Comparison of ENCODE assay signal across 29 cellular contexts in genomic region chr5:113110117-113110516, GRCh38.
"Had no signal": no experiment of that assay in that cellular context is flagged by ENCODE, and none has a peak within 500 bp of the region (broad histone marks: within the 10 kb centered on the region; RNA-seq: fewer than 3 reads in every experiment).

No MANE protein-coding gene starts in this region.

- H3K9me3 Mint-ChIP-seq: activated CD8-positive, alpha-beta T cell treated with anti-CD3 and anti-CD28 coated beads for 36 hours; activated naive CD8-positive, alpha-beta T cell treated with anti-CD3 and anti-CD28 coated beads for 36 hours; activated T-cell treated with anti-CD3 and anti-CD28 coated beads, Interleukin-2, amount 50 U/mL, for 72 hours; activated T-helper 17 cell treated with anti-CD3 and anti-CD28 coated beads, Interleukin-2, amount 50 U/mL, for 72 hours had no signal

- H3K4me1 ChIP-seq: ascending aorta, body of pancreas, breast epithelium, Peyer's patch had no signal

- H3K4me3 Mint-ChIP-seq: activated CD4-positive, alpha-beta T cell treated with anti-CD3 and anti-CD28 coated beads, Interleukin-2, amount 10 ng/mL, durations not matched to agents 24 days and 14 days; activated CD8-positive, alpha-beta T cell treated with anti-CD3 and anti-CD28 coated beads for 36 hours; activated naive CD8-positive, alpha-beta T cell treated with anti-CD3 and anti-CD28 coated beads for 36 hours; activated T-cell treated with anti-CD3 and anti-CD28 coated beads, Interleukin-2, amount 50 U/mL, for 72 hours; activated T-helper 17 cell treated with anti-CD3 and anti-CD28 coated beads, Interleukin-2, amount 50 U/mL, for 72 hours had no signal

- H3K36me3 Mint-ChIP-seq: activated naive CD8-positive, alpha-beta T cell treated with anti-CD3 and anti-CD28 coated beads for 36 hours had no signal

- H3K36me3 ChIP-seq: ascending aorta, breast epithelium, Peyer's patch had no signal

- DNase-seq: activated CD4-positive, alpha-beta T cell treated with anti-CD3 and anti-CD28 coated beads, Interleukin-2, amount 10 ng/mL, durations not matched to agents 24 days and 14 days; activated CD4-positive, alpha-beta T cell treated with anti-CD3 and anti-CD28 coated beads, Interleukin-2, amount 50 U/mL, for 4 hours; activated CD8-positive, alpha-beta T cell treated with anti-CD3 and anti-CD28 coated beads for 36 hours; activated effector memory CD4-positive, alpha-beta T cell treated with anti-CD3 and anti-CD28 coated beads, Interleukin-2, amount 50 U/mL, for 16 hours; activated naive CD4-positive, alpha-beta T cell; activated naive CD4-positive, alpha-beta T cell treated with anti-CD3 and anti-CD28 coated beads, Interleukin-2, amount 50 U/mL, for 16 hours; activated naive CD8-positive, alpha-beta T cell treated with anti-CD3 and anti-CD28 coated beads for 36 hours; activated T-cell treated with anti-CD3 and anti-CD28 coated beads, Interleukin-2, amount 50 U/mL, for 1 hour; activated T-cell treated with anti-CD3 and anti-CD28 coated beads, Interleukin-2, amount 50 U/mL, for 72 hours; amygdala; body of pancreas; NCI-H1105; NCI-H1417 treated with DMSO at 0.1 percent for 48 hours; NCI-H1930; NCI-H2081 treated with DMSO at 0.1 percent for 48 hours; NCI-H345; NCI-H524 treated with DMSO at 0.1 percent for 48 hours; NK-92 treated with Interleukin-12 subunit alpha and Interleukin-12 subunit beta, amount 100 ng/mL, for 24 hours; PC-3; Peyer's patch; RPMI8226; SW 1271; T-helper 1 cell; T-helper 2 cell; T-helper 9 cell; WERI-Rb-1 had no signal

- H3K27me3 ChIP-seq: ascending aorta, body of pancreas, breast epithelium, Peyer's patch had no signal

- H3K27ac ChIP-seq: ascending aorta, body of pancreas, breast epithelium, Peyer's patch, WERI-Rb-1 had no signal

- H3K9me3 ChIP-seq: ascending aorta, body of pancreas, breast epithelium, Peyer's patch had no signal

- ATAC-seq: activated CD8-positive, alpha-beta T cell treated with anti-CD3 and anti-CD28 coated beads for 36 hours; activated T-cell treated with anti-CD3 and anti-CD28 coated beads, Interleukin-2, amount 50 U/mL, for 72 hours; activated T-helper 17 cell treated with anti-CD3 and anti-CD28 coated beads, Interleukin-2, amount 50 U/mL, for 72 hours; body of pancreas; PC-3 had no signal

- H3K4me1 Mint-ChIP-seq: activated CD4-positive, alpha-beta T cell treated with anti-CD3 and anti-CD28 coated beads, Interleukin-2, amount 10 ng/mL, durations not matched to agents 24 days and 14 days; activated naive CD8-positive, alpha-beta T cell treated with anti-CD3 and anti-CD28 coated beads for 36 hours; activated T-helper 17 cell treated with anti-CD3 and anti-CD28 coated beads, Interleukin-2, amount 50 U/mL, for 72 hours had no signal

- H3K27ac Mint-ChIP-seq: activated CD4-positive, alpha-beta T cell treated with anti-CD3 and anti-CD28 coated beads, Interleukin-2, amount 10 ng/mL, durations not matched to agents 24 days and 14 days; activated CD8-positive, alpha-beta T cell treated with anti-CD3 and anti-CD28 coated beads for 36 hours; activated naive CD8-positive, alpha-beta T cell treated with anti-CD3 and anti-CD28 coated beads for 36 hours; activated T-cell treated with anti-CD3 and anti-CD28 coated beads, Interleukin-2, amount 50 U/mL, for 72 hours; activated T-helper 17 cell treated with anti-CD3 and anti-CD28 coated beads, Interleukin-2, amount 50 U/mL, for 72 hours had no signal

- H3K4me3 ChIP-seq: ascending aorta, body of pancreas, breast epithelium, Peyer's patch had no signal

- H3K27me3 Mint-ChIP-seq: activated CD8-positive, alpha-beta T cell treated with anti-CD3 and anti-CD28 coated beads for 36 hours; activated naive CD8-positive, alpha-beta T cell treated with anti-CD3 and anti-CD28 coated beads for 36 hours; activated T-helper 17 cell treated with anti-CD3 and anti-CD28 coated beads, Interleukin-2, amount 50 U/mL, for 72 hours had no signal
